19 cellular contexts compared by ENCODE assay signal in genomic region chr5:50722223-50722622, GRCh38. TPM values are rescaled to one million over a fixed set of nuclear protein-coding genes. Genes with fewer than 3 reads are reported as not detected.
DNase-seq lines count a peak whose midpoint lies in the region; ATAC-seq and TF ChIP-seq lines count a peak whose summit lies in the region.
"Had no signal": no experiment of that assay in that cellular context is flagged by ENCODE, and none has a peak within 500 bp of the region (broad histone marks: within the 10 kb centered on the region; RNA-seq: fewer than 3 reads in every experiment).

No MANE protein-coding gene starts in this region.

- no peak overlapping the region for H2BK120ac ChIP-seq in H9 (ENCODE audit: low read depth, low read length, poor library complexity, severe bottlenecking)

- H2BK12ac ChIP-seq in H9 (ENCODE audit: insufficient read length, low read depth, low read length), result no peak overlapping the region

- H3K36me3 Mint-ChIP-seq in H9 (ENCODE audit: insufficient read depth in 1 of 3, low read depth in 3 of 3), result no peaks in the 10 kb centered on the region
- H3K36me3 Mint-ChIP-seq in T-helper 17 cell (ENCODE audit: low read depth), result no peaks in the 10 kb centered on the region

- H3K4me3 Mint-ChIP-seq in H9 (no peak overlapping the region), T-helper 17 cell (no peak overlapping the region)
- H3K4me3 Mint-ChIP-seq: CD4-positive, CD25-positive, alpha-beta regulatory T cell had no signal

- H3K4ac ChIP-seq in H9 (ENCODE audit: low read depth, low read length), result no peak overlapping the region

- H3K36me3 ChIP-seq in neutrophil (peaks cover 9% of the 10 kb centered on the region), body of pancreas (replicated peaks in 1 of 2; ENCODE audit: insufficient read depth in 1 of 2, low read depth in 2 of 2) (no peaks in the 10 kb centered on the region)
- H3K36me3 ChIP-seq: Peyer's patch had no signal

- ATAC-seq in T-helper 17 cell (no peak), foreskin keratinocyte (peak; percentile 66), body of pancreas (no peak), HG03469 (IDR thresholded peaks at IDR 0.05; ENCODE audit: unreplicated experiment) (no peak)
- ATAC-seq: HepG2, SK-N-SH treated with all-trans-retinoic acid at 6 μM for 48 hours had no signal

- intact Hi-C loops in body of pancreas (cut with DNase I), result no loop called here

- no peak overlapping the region for H3K18ac ChIP-seq in H9 (ENCODE audit: insufficient read length, low read depth, low read length)

- no peak overlapping the region for H4K8ac ChIP-seq in H9 (replicated peaks; ENCODE audit: insufficient read length, low read depth, low read length)

- no peak overlapping the region for H3K14ac ChIP-seq in H9 (ENCODE audit: insufficient read depth, low read length)

- H2BK5ac ChIP-seq in H9 (ENCODE audit: insufficient read length, low read length), result no peak overlapping the region

- no peak overlapping the region for H2AK5ac ChIP-seq in H9 (ENCODE audit: insufficient read length, low read length)

- no peak for TF ChIP-seq POLR2A in body of pancreas (IDR thresholded peaks at IDR 0.05)

- H2BK15ac ChIP-seq in H9 (ENCODE audit: low read depth, low read length), result no peak overlapping the region

- H3K4me3 ChIP-seq in neutrophil (ENCODE audit: low read depth in 1 of 2, low read length in 1 of 2), result no peak overlapping the region
- H3K4me3 ChIP-seq in body of pancreas, result no peak overlapping the region
- H3K4me3 ChIP-seq: Peyer's patch had no signal

- H3K9me3 Mint-ChIP-seq in H9, result no peaks in the 10 kb centered on the region

- no peak overlapping the region for H3K56ac ChIP-seq in H9 (ENCODE audit: insufficient read length, low read depth, low read length)

- H3K27ac Mint-ChIP-seq in H9 (peak overlapping the region in 2 of 3 experiments; percentile 6 to 15; a peak in 1 of 7 replicates), T-helper 17 cell (peak overlapping the region; percentile 83)
- H3K27ac Mint-ChIP-seq: CD4-positive, CD25-positive, alpha-beta regulatory T cell had no signal

- H3K23me2 ChIP-seq in H9 (ENCODE audit: insufficient read length, low read depth, low read length, poor library complexity, severe bottlenecking), result no peaks in the 10 kb centered on the region

- no peaks in the 10 kb centered on the region for H3K27me3 ChIP-seq in H9 (ENCODE audit: insufficient read depth, low read length)
- no peaks in the 10 kb centered on the region for H3K27me3 ChIP-seq in foreskin keratinocyte
- no peaks in the 10 kb centered on the region for H3K27me3 ChIP-seq in neutrophil
- H3K27me3 ChIP-seq in body of pancreas, result no peaks in the 10 kb centered on the region
- H3K27me3 ChIP-seq: Peyer's patch had no signal

- H3K79me2 ChIP-seq in H9 (ENCODE audit: insufficient read depth, low read length), result peaks cover 17% of the 10 kb centered on the region; the same call in 1 of the 2 replicates

- no peak overlapping the region for H4K91ac ChIP-seq in H9 (ENCODE audit: insufficient read length, low read depth, low read length)

- H3K4me1 ChIP-seq in H9 (ENCODE audit: insufficient read depth, low read length) (peaks cover 3% of the 10 kb centered on the region; the same call in 1 of the 2 replicates), foreskin keratinocyte (peaks cover 40% of the 10 kb centered on the region), neutrophil (ENCODE audit: control insufficient read depth in 1 of 2, insufficient read depth in 1 of 2, low read depth in 1 of 2, low read length in 1 of 2) (peaks cover 17 to 33% of the 10 kb centered on the region in 2 experiments), body of pancreas (peaks cover 9% of the 10 kb centered on the region)

- no peaks in the 10 kb centered on the region for H3K79me1 ChIP-seq in H9 (ENCODE audit: insufficient read depth, low read depth, low read length, poor library complexity, severe bottlenecking)

- H4K20me1 ChIP-seq in H9 (ENCODE audit: control insufficient read depth, insufficient read depth, insufficient read length), result no peaks in the 10 kb centered on the region

- no peak overlapping the region for H3K4me2 ChIP-seq in H9 (ENCODE audit: insufficient read depth, insufficient read length, low read length)

- H4K5ac ChIP-seq in H9 (ENCODE audit: insufficient read length, low read depth, low read length), result no peak overlapping the region

- H3K4me1 Mint-ChIP-seq in H9 (peaks cover 27 to 28% of the 10 kb centered on the region in 2 experiments), T-helper 17 cell (peaks cover 56% of the 10 kb centered on the region)

- H3K27me3 Mint-ChIP-seq in H9 (ENCODE audit: low read depth) (no peaks in the 10 kb centered on the region), T-helper 17 cell (no peaks in the 10 kb centered on the region)
- H3K27me3 Mint-ChIP-seq: CD4-positive, CD25-positive, alpha-beta regulatory T cell had no signal

- TF ChIP-seq CTCF in H9 (conservative IDR thresholded peaks at IDR 0.05), result no peak
- no peak for TF ChIP-seq CTCF in foreskin keratinocyte (conservative IDR thresholded peaks at IDR 0.05)
- TF ChIP-seq CTCF in neutrophil (IDR thresholded peaks at IDR 0.05), result no peak
- no peak for TF ChIP-seq CTCF in body of pancreas (IDR thresholded peaks at IDR 0.05)

- WGBS in H9 (ENCODE audit: extremely low coverage, insufficient read length, low lambda C conversion rate), result no CpG with 5 or more reads among the region's 4 CpGs
- 80 to 91% methylated on average over 4 of the region's 4 CpGs for WGBS in body of pancreas, 2 donors

- no peak overlapping the region for H3K9ac ChIP-seq in H9 (ENCODE audit: extremely low read depth, insufficient read length, low read length)

- H3K27ac ChIP-seq in H9 (ENCODE audit: insufficient read length, low read depth, low read length), result no peak overlapping the region
- H3K27ac ChIP-seq in foreskin keratinocyte, result peak overlapping the region; percentile 8
- H3K27ac ChIP-seq in neutrophil, result peak overlapping the region; percentile 33
- no peak overlapping the region for H3K27ac ChIP-seq in body of pancreas
- H3K27ac ChIP-seq: HL-60, Peyer's patch had no signal

- no peaks in the 10 kb centered on the region for H3K9me3 ChIP-seq in H9 (ENCODE audit: control insufficient read depth, low read depth, low read length)
- no peaks in the 10 kb centered on the region for H3K9me3 ChIP-seq in T-helper 17 cell (ENCODE audit: control insufficient read depth, low read length, poor library complexity, severe bottlenecking)
- H3K9me3 ChIP-seq in neutrophil, result no peaks in the 10 kb centered on the region
- no peaks in the 10 kb centered on the region for H3K9me3 ChIP-seq in body of pancreas
- H3K9me3 ChIP-seq: Peyer's patch had no signal

- no peak overlapping the region for H2AFZ ChIP-seq in H9 (ENCODE audit: low read length)

- no peak overlapping the region for H3T11ph ChIP-seq in H9 (ENCODE audit: low read length)

- H3K23ac ChIP-seq in H9 (ENCODE audit: insufficient read length, low read depth, low read length), result no peak overlapping the region

- no peak for DNase-seq in H9
- DNase-seq in T-helper 17 cell, result no peak
- no peak for DNase-seq in foreskin keratinocyte
- no peak for DNase-seq in NCI-H1417 treated with DMSO at 0.1 percent for 48 hours (lab: John Stamatoyannopoulos, UW)
- DNase-seq in DMS153 (lab: John Stamatoyannopoulos, UW), result no peak
- DNase-seq in body of pancreas, result no peak
- DNase-seq: CD4-positive, CD25-positive, alpha-beta regulatory T cell; KG1; NCI-H1105; NCI-H2081; NCI-H2171 treated with DMSO at 0.1 percent for 48 hours; NCI-H524 treated with DMSO at 0.1 percent for 48 hours; NCI-H82; Peyer's patch had no signal

- no peak overlapping the region for H2BK20ac ChIP-seq in H9 (ENCODE audit: low read depth, low read length, poor library complexity, severe bottlenecking)

RNA-seq across cellular contexts. Expression of gene PARP8, which starts 55.8 kb away (rescaled TPM):
- 27.9 and 34.0 TPM in 2 replicates for total RNA-seq in H9 (2021)
- 100 to 1,000 TPM; 183 to 204 TPM for total RNA-seq in T-helper 17 cell
- total RNA-seq in foreskin keratinocyte, result 20.2 and 21.8 TPM in 2 replicates
- 6.3 and 7.4 TPM in 2 replicates for polyA plus RNA-seq in foreskin keratinocyte
- total RNA-seq in body of pancreas, result 10 to 100 TPM; 13.5 to 17.9 TPM

Comparison
In these comparisons a context has a peak if more than half of its experiments do, and no peak if none do; other contexts are left out.
1. H3K27ac ChIP-seq: peak in foreskin keratinocyte (single experiment) and neutrophil (single experiment); none in H9 (single experiment) and body of pancreas (0 of 4).